In the genomic region with DNA sequence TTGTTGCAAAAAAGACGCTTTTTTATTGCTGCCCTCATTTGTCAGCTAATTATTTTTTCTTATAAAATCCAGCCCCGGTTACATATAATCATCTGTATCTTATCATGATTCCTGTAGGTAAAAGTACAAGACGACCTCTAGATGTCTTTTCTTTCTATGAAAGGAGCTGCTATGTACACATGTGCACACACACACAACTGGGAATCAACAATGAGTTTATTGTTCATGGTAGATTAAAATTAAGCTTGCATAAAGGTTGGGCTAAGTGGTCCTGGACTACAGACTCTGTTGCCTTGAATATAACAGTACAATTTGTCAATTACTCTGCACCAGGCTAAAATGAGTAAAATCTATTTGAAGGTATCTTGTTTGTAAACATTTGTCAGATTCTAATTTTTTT, we compare ENCODE assay signal across 21 cellular contexts.
"Had no signal": no experiment of that assay in that cellular context is flagged by ENCODE, and none has a peak within 500 bp of the region (broad histone marks: within the 10 kb centered on the region; RNA-seq: fewer than 3 reads in every experiment).

No MANE protein-coding gene starts in this region.

- H3K4me1 ChIP-seq: ascending aorta, psoas muscle, testis, upper lobe of left lung had no signal

- H3K27ac ChIP-seq: ascending aorta, psoas muscle, skin epidermis, upper lobe of left lung had no signal

- H3K4me1 Mint-ChIP-seq: activated CD4-positive, alpha-beta T cell treated with anti-CD3 and anti-CD28 coated beads, Interleukin-2, amount 10 ng/mL, durations not matched to agents 24 days and 14 days; activated naive CD4-positive, alpha-beta T cell treated with anti-CD3 and anti-CD28 coated beads, Interleukin-2, amount 10 ng/mL, durations not matched to agents 7 days and 5 days had no signal

- H3K27me3 Mint-ChIP-seq: activated CD4-positive, alpha-beta T cell treated with anti-CD3 and anti-CD28 coated beads, Interleukin-2, amount 10 ng/mL, durations not matched to agents 24 days and 14 days; activated CD8-positive, alpha-beta T cell treated with anti-CD3 and anti-CD28 coated beads for 36 hours; activated naive CD4-positive, alpha-beta T cell treated with anti-CD3 and anti-CD28 coated beads, Interleukin-2, amount 10 ng/mL, durations not matched to agents 7 days and 5 days; effector memory CD8-positive, alpha-beta T cell; stimulated activated naive CD8-positive, alpha-beta T cell treated with anti-CD3 and anti-CD28 coated beads, Interleukin-15, Interleukin-2, amounts not matched to agents 100 ng/mL and 50 ng/mL, for 24 hours had no signal

- H3K9me3 ChIP-seq: ascending aorta, psoas muscle, testis, upper lobe of left lung had no signal

- H3K4me3 Mint-ChIP-seq: activated CD4-positive, alpha-beta T cell treated with anti-CD3 and anti-CD28 coated beads, Interleukin-2, amount 10 ng/mL, durations not matched to agents 24 days and 14 days; activated CD8-positive, alpha-beta T cell treated with anti-CD3 and anti-CD28 coated beads for 36 hours; activated naive CD4-positive, alpha-beta T cell treated with anti-CD3 and anti-CD28 coated beads, Interleukin-2, amount 10 ng/mL, durations not matched to agents 7 days and 5 days; effector memory CD8-positive, alpha-beta T cell; nephron progenitor cell; stimulated activated naive CD8-positive, alpha-beta T cell treated with anti-CD3 and anti-CD28 coated beads, Interleukin-15, Interleukin-2, amounts not matched to agents 100 ng/mL and 50 ng/mL, for 24 hours had no signal

- H3K4me3 ChIP-seq: ascending aorta, lung, psoas muscle, skin epidermis, testis, upper lobe of left lung had no signal

- DNase-seq: activated CD4-positive, alpha-beta T cell treated with anti-CD3 and anti-CD28 coated beads, Interleukin-2, amount 10 ng/mL, durations not matched to agents 24 days and 14 days; activated CD8-positive, alpha-beta T cell treated with anti-CD3 and anti-CD28 coated beads for 36 hours; activated naive CD4-positive, alpha-beta T cell treated with anti-CD3 and anti-CD28 coated beads, Interleukin-2, amount 10 ng/mL, durations not matched to agents 7 days and 5 days; activated T-cell treated with anti-CD3 and anti-CD28 coated beads, Interleukin-2, amount 50 U/mL, for 1 hour; dermis blood vessel endothelial cell; effector memory CD8-positive, alpha-beta T cell; left colon; nephron progenitor cell; occipital lobe; psoas muscle; stimulated activated CD4-positive, alpha-beta T cell treated with anti-CD3 and anti-CD28 coated beads, Interleukin-15, amount 100 ng/mL, for 24 hours; stimulated activated CD4-positive, alpha-beta T cell treated with anti-CD3 and anti-CD28 coated beads, Interleukin-2, amount 100 ng/mL, for 48 hours; T1000; testis; upper lobe of left lung had no signal

- H3K9me3 Mint-ChIP-seq: activated CD4-positive, alpha-beta T cell treated with anti-CD3 and anti-CD28 coated beads, Interleukin-2, amount 10 ng/mL, durations not matched to agents 24 days and 14 days; activated CD8-positive, alpha-beta T cell treated with anti-CD3 and anti-CD28 coated beads for 36 hours; activated naive CD4-positive, alpha-beta T cell treated with anti-CD3 and anti-CD28 coated beads, Interleukin-2, amount 10 ng/mL, durations not matched to agents 7 days and 5 days; effector memory CD8-positive, alpha-beta T cell; nephron progenitor cell; stimulated activated naive CD8-positive, alpha-beta T cell treated with anti-CD3 and anti-CD28 coated beads, Interleukin-15, Interleukin-2, amounts not matched to agents 100 ng/mL and 50 ng/mL, for 24 hours had no signal

- H3K27me3 ChIP-seq: ascending aorta, testis, upper lobe of left lung had no signal

- ATAC-seq: activated CD8-positive, alpha-beta T cell treated with anti-CD3 and anti-CD28 coated beads for 36 hours; effector memory CD8-positive, alpha-beta T cell; left colon; psoas muscle had no signal

- H3K27ac Mint-ChIP-seq: activated CD4-positive, alpha-beta T cell treated with anti-CD3 and anti-CD28 coated beads, Interleukin-2, amount 10 ng/mL, durations not matched to agents 24 days and 14 days; activated CD8-positive, alpha-beta T cell treated with anti-CD3 and anti-CD28 coated beads for 36 hours; activated naive CD4-positive, alpha-beta T cell treated with anti-CD3 and anti-CD28 coated beads, Interleukin-2, amount 10 ng/mL, durations not matched to agents 7 days and 5 days; effector memory CD8-positive, alpha-beta T cell; nephron progenitor cell; stimulated activated naive CD8-positive, alpha-beta T cell treated with anti-CD3 and anti-CD28 coated beads, Interleukin-15, Interleukin-2, amounts not matched to agents 100 ng/mL and 50 ng/mL, for 24 hours had no signal

- FAIRE-seq: bronchial epithelial cell, islet of Langerhans had no signal
